ENCODE assay signal across 24 cellular contexts in the genomic region with DNA sequence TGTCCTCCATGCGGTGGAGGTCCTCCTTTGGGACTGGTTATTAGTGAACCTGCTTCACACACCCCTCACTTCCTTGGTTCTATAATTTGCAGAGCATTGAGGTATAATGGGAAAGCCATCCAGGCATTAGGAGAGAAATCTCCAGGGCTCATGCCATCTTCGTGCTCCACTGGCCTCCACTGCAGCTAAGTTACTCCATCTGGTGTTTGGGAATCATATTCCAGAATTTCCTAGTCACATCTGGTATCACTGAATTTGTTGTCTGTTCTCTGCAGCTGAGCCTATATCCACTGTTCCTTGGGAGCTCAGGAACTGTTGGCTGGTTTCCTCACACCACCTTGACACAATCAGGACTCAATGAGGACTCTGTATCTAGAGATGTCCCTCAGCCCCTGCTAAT.
"Had no signal": no experiment of that assay in that cellular context is flagged by ENCODE, and none has a peak within 500 bp of the region (broad histone marks: within the 10 kb centered on the region; RNA-seq: fewer than 3 reads in every experiment).

No MANE protein-coding gene starts in this region.

- DNase-seq: activated B cell treated with CpG ODN at 0.5 μM for 24 hours; activated CD4-positive, alpha-beta T cell treated with anti-CD3 and anti-CD28 coated beads for 1 hour; activated CD4-positive, alpha-beta T cell treated with anti-CD3 and anti-CD28 coated beads, Interleukin-2, amount 10 ng/mL, durations not matched to agents 24 days and 14 days; activated CD4-positive, alpha-beta T cell treated with anti-CD3 and anti-CD28 coated beads, Interleukin-2, amount 50 U/mL, for 48 hours; activated CD8-positive, alpha-beta memory T cell treated with anti-CD3 and anti-CD28 coated beads, Interleukin-2, amount 10 ng/mL, durations not matched to agents 7 days and 5 days; activated gamma-delta T cell; activated naive CD4-positive, alpha-beta T cell treated with anti-CD3 and anti-CD28 coated beads for 36 hours; activated T-cell treated with anti-CD3 and anti-CD28 coated beads, Interleukin-2, amount 50 U/mL, for 48 hours; amygdala; Kasumi-1; KBM-7; NCI-H1105 treated with DMSO at 0.1 percent for 48 hours; NCI-H1436 treated with DMSO at 0.1 percent for 48 hours; NCI-H2029; NCI-H526; NCI-H774; PC-3; SHP77 treated with DMSO at 0.1 percent for 48 hours; T-cell; T-helper 2 cell; T1000 had no signal

- FAIRE-seq: astrocyte, RCC 7860, TTC549 had no signal
